21 cellular contexts compared by ENCODE assay signal in the genomic region with DNA sequence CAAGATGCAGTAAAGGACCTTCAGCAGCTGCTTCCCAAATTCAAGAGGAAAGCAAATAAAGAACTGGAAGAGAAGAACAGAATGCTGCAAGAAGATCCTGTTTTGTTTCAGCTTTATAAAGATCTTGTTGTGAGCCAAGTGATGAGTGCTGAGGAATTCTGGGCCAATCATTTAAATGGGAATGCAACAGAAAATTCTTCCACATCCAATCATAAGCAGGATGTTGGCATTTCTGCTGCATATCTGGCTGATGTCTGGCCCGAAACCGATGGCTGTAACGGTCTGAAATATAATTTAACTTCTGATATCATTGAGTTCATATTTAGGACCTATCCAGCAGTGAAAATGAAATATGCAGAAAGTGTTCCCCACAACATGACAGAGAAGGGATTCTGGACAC.
"Had no signal": no experiment of that assay in that cellular context is flagged by ENCODE, and none has a peak within 500 bp of the region (broad histone marks: within the 10 kb centered on the region; RNA-seq: fewer than 3 reads in every experiment).

No MANE protein-coding gene starts in this region.

- H3K4me3 Mint-ChIP-seq: immature natural killer cell; naive B cell; nephron; stimulated activated memory B cell treated with anti-CD40 and anti-IgM and Interleukin-4, amounts not matched to agents 10 μg/mL and 1 μg/mL and 100 μg/mL, for 72 hours; stimulated activated naive CD8-positive, alpha-beta T cell treated with anti-CD3 and anti-CD28 coated beads, Interleukin-15, Interleukin-2, amounts not matched to agents 100 ng/mL and 50 ng/mL, for 24 hours had no signal

- H3K27ac ChIP-seq: foreskin keratinocyte, left lung, parathyroid adenoma, prostate gland, right lobe of liver, thoracic aorta, transverse colon had no signal

- H2AFZ ChIP-seq: parathyroid adenoma had no signal

- H3K9me3 ChIP-seq: left lung, prostate gland, right lobe of liver, thoracic aorta, transverse colon had no signal

- H3K4me1 ChIP-seq: foreskin keratinocyte, left lung, parathyroid adenoma, prostate gland, right lobe of liver, transverse colon had no signal

- H3K27me3 ChIP-seq: dorsolateral prefrontal cortex, left lung, right lobe of liver, transverse colon had no signal

- H3K27me3 Mint-ChIP-seq: stimulated activated memory B cell treated with anti-CD40 and anti-IgM and Interleukin-4, amounts not matched to agents 10 μg/mL and 1 μg/mL and 100 μg/mL, for 72 hours; stimulated activated naive CD8-positive, alpha-beta T cell treated with anti-CD3 and anti-CD28 coated beads, Interleukin-15, Interleukin-2, amounts not matched to agents 100 ng/mL and 50 ng/mL, for 24 hours had no signal

- H3K36me3 ChIP-seq: left lung, prostate gland, right lobe of liver, thoracic aorta, transverse colon had no signal

- H3K79me2 ChIP-seq: parathyroid adenoma had no signal

- H3K9me3 Mint-ChIP-seq: naive B cell; nephron; stimulated activated memory B cell treated with anti-CD40 and anti-IgM and Interleukin-4, amounts not matched to agents 10 μg/mL and 1 μg/mL and 100 μg/mL, for 72 hours; stimulated activated naive CD8-positive, alpha-beta T cell treated with anti-CD3 and anti-CD28 coated beads, Interleukin-15, Interleukin-2, amounts not matched to agents 100 ng/mL and 50 ng/mL, for 24 hours had no signal

- H3K27ac Mint-ChIP-seq: immature natural killer cell; naive B cell; stimulated activated memory B cell treated with anti-CD40 and anti-IgM and Interleukin-4, amounts not matched to agents 10 μg/mL and 1 μg/mL and 100 μg/mL, for 72 hours; stimulated activated naive CD8-positive, alpha-beta T cell treated with anti-CD3 and anti-CD28 coated beads, Interleukin-15, Interleukin-2, amounts not matched to agents 100 ng/mL and 50 ng/mL, for 24 hours had no signal

- ATAC-seq: esophagus mucosa; foreskin keratinocyte; left lung; right lobe of liver; stimulated activated memory B cell treated with anti-CD40 and anti-IgM and Interleukin-4, amounts not matched to agents 10 μg/mL and 1 μg/mL and 100 μg/mL, for 72 hours had no signal

- DNase-seq: cortex of kidney; dorsolateral prefrontal cortex; effector CD8-positive, alpha-beta T cell; foreskin keratinocyte; immature natural killer cell; mesenchymal stem cell; midbrain; naive B cell; retina; right lobe of liver; stimulated activated CD4-positive, alpha-beta T cell treated with anti-CD3 and anti-CD28 coated beads, Interleukin-4, amount 100 ng/mL, for 1 hour; transverse colon had no signal

- H3K4me3 ChIP-seq: left lung, lung, prostate gland, right lobe of liver, thoracic aorta, transverse colon had no signal

- H3K9ac ChIP-seq: parathyroid adenoma had no signal

- H3K4me1 Mint-ChIP-seq: immature natural killer cell; naive B cell; stimulated activated memory B cell treated with anti-CD40 and anti-IgM and Interleukin-4, amounts not matched to agents 10 μg/mL and 1 μg/mL and 100 μg/mL, for 72 hours had no signal

- H3K36me3 Mint-ChIP-seq: immature natural killer cell; naive B cell; stimulated activated memory B cell treated with anti-CD40 and anti-IgM and Interleukin-4, amounts not matched to agents 10 μg/mL and 1 μg/mL and 100 μg/mL, for 72 hours had no signal
